ENCODE assay signal across 24 cellular contexts in the genomic region with DNA sequence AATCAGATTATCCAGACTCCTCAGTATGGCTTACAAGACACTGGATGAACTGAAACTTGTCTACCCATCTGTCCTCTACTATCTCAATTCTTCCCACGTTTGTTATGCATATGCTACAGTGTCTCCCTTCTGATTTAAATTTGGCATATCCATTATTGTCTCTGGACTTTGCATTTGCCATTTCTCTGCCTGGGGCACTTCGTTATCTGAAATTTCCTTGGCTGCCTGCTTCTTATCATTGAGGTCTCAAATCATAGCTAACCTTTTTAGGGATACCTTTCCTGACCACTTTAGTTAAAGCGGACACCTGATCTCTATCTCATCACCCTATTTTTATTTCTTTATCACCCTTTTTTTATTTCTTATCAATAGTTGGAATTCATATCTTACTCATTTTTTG.
"Had no signal": no experiment of that assay in that cellular context is flagged by ENCODE, and none has a peak within 500 bp of the region (broad histone marks: within the 10 kb centered on the region; RNA-seq: fewer than 3 reads in every experiment).

No MANE protein-coding gene starts in this region.

- ATAC-seq: activated T-cell treated with anti-CD3 and anti-CD28 coated beads, Interleukin-2, amount 50 U/mL, for 4 hours; activated T-helper 17 cell treated with anti-CD3 and anti-CD28 coated beads, Interleukin-2, amount 50 U/mL, for 72 hours; esophagus mucosa; WTC11 had no signal

- H3K27ac ChIP-seq: brain microvascular endothelial cell, epithelial cell of prostate had no signal

- H3K36me3 ChIP-seq: brain microvascular endothelial cell had no signal

- DNase-seq: activated CD4-positive, alpha-beta memory T cell treated with anti-CD3 and anti-CD28 coated beads, Interleukin-2, amount 10 ng/mL, durations not matched to agents 7 days and 5 days; activated CD4-positive, alpha-beta T cell treated with anti-CD3 and anti-CD28 coated beads for 1 hour; activated CD4-positive, alpha-beta T cell treated with anti-CD3 and anti-CD28 coated beads for 4 hours; activated CD4-positive, alpha-beta T cell treated with anti-CD3 and anti-CD28 coated beads, Interleukin-2, amount 10 ng/mL, durations not matched to agents 7 days and 5 days; activated CD4-positive, alpha-beta T cell treated with anti-CD3 and anti-CD28 coated beads, Interleukin-2, amount 50 U/mL, for 4 hours; activated CD8-positive, alpha-beta memory T cell treated with anti-CD3 and anti-CD28 coated beads, Interleukin-2, amount 50 U/mL, for 48 hours; activated effector memory CD4-positive, alpha-beta T cell treated with Interleukin-2 at 50 U/mL for 16 hours; activated gamma-delta T cell treated with Interleukin-2 at 50 U/mL for 16 hours; activated naive CD4-positive, alpha-beta T cell treated with anti-CD3 and anti-CD28 coated beads, Interleukin-2, amount 50 U/mL, for 16 hours; activated naive CD4-positive, alpha-beta T cell treated with Interleukin-2 at 50 U/mL for 16 hours; activated T-cell treated with anti-CD3 and anti-CD28 coated beads for 4 hours; activated T-cell treated with anti-CD3 and anti-CD28 coated beads, Interleukin-2, amount 50 U/mL, for 4 hours; amniotic stem cell; anterior cingulate cortex; brain microvascular endothelial cell; caudate nucleus; effector CD8-positive, alpha-beta T cell; foreskin fibroblast; head of caudate nucleus; T-helper 2 cell had no signal

- H3K27me3 ChIP-seq: brain microvascular endothelial cell had no signal
